1 cellular context compared by ENCODE assay signal in genomic region chr3:64797000-64797399, GRCh38.
TF ChIP-seq lines count a peak whose summit lies in the region.

No MANE protein-coding gene starts in this region.

TF ChIP-seq in WTC11, 78 proteins besides CTCF, POLR2A, EP300 and RAD21 (continued from another document):
- TF ChIP-seq AFF4 (CRISPR knock-in tag; IDR thresholded peaks at IDR 0.05; ENCODE audit: borderline replicate concordance): no peak
